In the genomic region with DNA sequence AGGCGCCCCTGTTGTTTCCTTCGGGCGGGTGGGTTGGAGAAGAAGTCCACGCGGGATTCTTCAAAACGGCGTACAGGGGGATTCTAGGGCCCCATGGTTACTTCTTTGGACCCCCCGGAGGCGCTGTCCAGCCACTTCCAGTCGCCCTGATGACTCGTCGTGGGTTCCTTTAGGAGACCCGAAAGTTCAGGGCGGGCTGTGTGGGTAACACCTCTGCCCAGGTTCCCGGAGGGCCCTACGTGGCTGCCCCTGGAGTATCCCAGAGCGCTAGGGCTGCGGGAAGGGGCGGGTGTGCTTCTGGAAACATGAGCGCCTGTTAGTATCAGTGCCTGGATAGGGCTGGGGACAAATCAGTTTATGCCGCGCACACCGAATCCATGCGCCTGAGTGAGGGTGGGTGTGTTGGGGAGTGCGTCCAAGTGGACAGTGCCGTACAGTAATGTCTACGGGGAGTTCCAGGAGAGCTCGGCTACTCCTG, we compare ENCODE assay signal across 1 cellular context.
TF ChIP-seq lines count a peak whose summit lies in the region.

No MANE protein-coding gene starts in this region.

TF ChIP-seq in A549, 52 proteins besides CTCF, POLR2A, EP300 and RAD21 (continued from another document):
- TF ChIP-seq, protein P1, sequence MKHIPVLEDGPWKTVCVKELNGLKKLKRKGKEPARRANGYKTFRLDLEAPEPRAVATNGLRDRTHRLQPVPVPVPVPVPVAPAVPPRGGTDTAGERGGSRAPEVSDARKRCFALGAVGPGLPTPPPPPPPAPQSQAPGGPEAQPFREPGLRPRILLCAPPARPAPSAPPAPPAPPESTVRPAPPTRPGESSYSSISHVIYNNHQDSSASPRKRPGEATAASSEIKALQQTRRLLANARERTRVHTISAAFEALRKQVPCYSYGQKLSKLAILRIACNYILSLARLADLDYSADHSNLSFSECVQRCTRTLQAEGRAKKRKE (CRISPR knock-in tag; IDR thresholded peaks at IDR 0.05; ENCODE audit: low read depth): no peak
TF ChIP-seq in A549: peak in this region for 1.
